Comparison of ENCODE assay signal across 8 cellular contexts in the genomic region with DNA sequence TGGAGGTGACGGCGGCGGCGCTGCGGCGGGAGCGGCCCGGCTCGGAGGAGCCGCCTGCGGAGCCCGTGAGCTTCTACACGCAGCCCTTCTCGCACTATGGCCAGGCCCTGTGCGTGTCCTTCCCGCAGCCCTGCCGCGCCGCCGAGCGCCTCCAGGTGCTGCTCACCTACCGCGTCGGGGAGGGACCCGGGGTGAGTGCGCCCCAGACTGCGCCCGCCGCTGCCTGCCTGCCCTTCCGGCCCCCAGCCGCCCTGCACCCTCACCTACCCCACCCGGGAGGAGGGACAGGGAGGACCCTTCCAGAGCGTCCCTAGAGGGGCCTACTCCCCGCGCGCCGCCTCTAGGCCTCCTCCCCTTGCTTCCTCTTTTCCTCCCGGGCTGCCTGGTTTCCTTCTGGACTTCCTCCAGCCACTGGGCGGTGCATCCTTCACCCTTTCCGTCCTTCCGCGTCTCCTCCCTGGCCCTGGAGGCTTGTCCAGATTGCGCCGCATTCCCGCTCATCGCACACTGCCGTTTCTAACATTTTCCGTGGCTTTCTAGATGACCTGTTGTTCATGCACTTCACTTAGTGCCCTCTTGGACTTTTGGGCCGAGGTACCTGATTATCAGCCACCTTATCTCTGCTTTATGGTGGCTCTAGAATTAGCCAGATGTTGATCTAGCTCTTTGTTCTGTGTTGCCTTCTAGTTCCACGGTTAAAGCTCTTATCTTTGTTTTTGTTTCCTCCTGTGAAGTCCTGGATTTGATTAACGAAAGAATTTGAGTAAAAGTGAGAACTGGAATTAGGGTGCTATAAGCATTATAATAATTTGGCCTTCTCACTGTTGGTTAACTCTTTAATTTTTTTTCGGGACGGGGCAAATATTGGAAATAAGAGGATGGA. TPM values are rescaled to one million over a fixed set of nuclear protein-coding genes. Genes with fewer than 3 reads are reported as not detected.
DNase-seq lines count a peak whose midpoint lies in the region; ATAC-seq, FAIRE-seq and TF ChIP-seq lines count a peak whose summit lies in the region.

No MANE protein-coding gene starts in this region.

- ATAC-seq in GM18505 (IDR thresholded peaks at IDR 0.05; ENCODE audit: unreplicated experiment): peak; percentile 58
- ATAC-seq in HG02973 (IDR thresholded peaks at IDR 0.05; ENCODE audit: unreplicated experiment): peak; percentile 57
- peak; percentile 76 for ATAC-seq in activated B cell treated with CpG ODN at 0.5 μM for 24 hours (ENCODE audit: low read depth)
- peak; percentile 81 for ATAC-seq in central memory CD8-positive, alpha-beta T cell (replicated peaks; ENCODE audit: extremely low read depth, poor library complexity, severe bottlenecking)

- H3K27ac Mint-ChIP-seq in activated B cell treated with CpG ODN at 0.5 μM for 24 hours: peak overlapping the region; percentile 81
- peak overlapping the region; percentile 92 for H3K27ac Mint-ChIP-seq in central memory CD8-positive, alpha-beta T cell (ENCODE audit: low read depth)

- POLR2A ChIA-PET in activated B cell treated with CpG ODN at 0.5 μM for 24 hours (lab: Charles Lee): interaction anchor here (0.5 to 2.3 kb wide), 6 partner anchors 11 to 1044 kb away, joined by 3 to 16 read pairs (median 3); partner anchors contain the start of genes KLHL12 and TIMM17A

- no peak for FAIRE-seq in kidney (lab: Jason Lieb, UNC)

- H3K79me2 ChIP-seq in ACC112 (ENCODE audit: control insufficient read depth, insufficient read depth, low read length, unreplicated experiment): peaks cover 24% of the 10 kb centered on the region

- DNase-seq in NCI-H2171 treated with DMSO at 0.1 percent for 48 hours (lab: John Stamatoyannopoulos, UW) (peak; percentile 75), activated B cell treated with CpG ODN at 0.5 μM for 24 hours (peak; percentile 60), kidney (peak; percentile 91)
- DNase-seq in central memory CD8-positive, alpha-beta T cell (ENCODE audit: low spot score in 2 of 2): peak; percentile 30 to 39
- peak; percentile 69 for DNase-seq in stimulated activated CD4-positive, alpha-beta T cell treated with anti-CD3 and anti-CD28 coated beads, Interleukin-15, amount 100 ng/mL, for 24 hours

- peaks cover 10% of the 10 kb centered on the region for H3K4me1 ChIP-seq in ACC112 (ENCODE audit: control insufficient read depth, insufficient read depth, low read length, unreplicated experiment)
- peaks cover 0 to 14% of the 10 kb centered on the region in 2 donors for H3K4me1 ChIP-seq in kidney (ENCODE audit: control insufficient read depth in 1 of 2, insufficient read depth in 1 of 2, low read depth in 1 of 2, low read length in 2 of 2)

- H3K36me3 Mint-ChIP-seq in activated B cell treated with CpG ODN at 0.5 μM for 24 hours (ENCODE audit: low read depth): peaks cover 7% of the 10 kb centered on the region
- peaks cover 8% of the 10 kb centered on the region for H3K36me3 Mint-ChIP-seq in central memory CD8-positive, alpha-beta T cell (ENCODE audit: insufficient read depth)

- peak overlapping the region; percentile 99 for H2AFZ ChIP-seq in ACC112 (ENCODE audit: low read length, unreplicated experiment)

- H3K36me3 ChIP-seq in ACC112 (ENCODE audit: insufficient read depth, low read length): no peaks in the 10 kb centered on the region
- no peaks in the 10 kb centered on the region for H3K36me3 ChIP-seq in kidney (ENCODE audit: control insufficient read depth in 1 of 2, insufficient read depth in 2 of 2, low read length in 2 of 2)

- peak overlapping the region; percentile 90 for H3K4me3 Mint-ChIP-seq in activated B cell treated with CpG ODN at 0.5 μM for 24 hours
- peak overlapping the region; percentile 90 for H3K4me3 Mint-ChIP-seq in central memory CD8-positive, alpha-beta T cell

- no peaks in the 10 kb centered on the region for H3K9me3 Mint-ChIP-seq in activated B cell treated with CpG ODN at 0.5 μM for 24 hours
- H3K9me3 Mint-ChIP-seq in central memory CD8-positive, alpha-beta T cell: no peaks in the 10 kb centered on the region

- intact Hi-C loops in activated B cell treated with CpG ODN at 0.5 μM for 24 hours (cut with micrococcal nuclease): loop anchor here (1.0 kb wide), 1 partner anchor 28 kb away; the partner anchor contains the start of gene TIMM17A
- intact Hi-C loops in kidney (cut with DNase I): no loop called here

- TF ChIP-seq POLR2A in GM18505 (IDR thresholded peaks at IDR 0.05; ENCODE audit: borderline replicate concordance, extremely low read depth, insufficient read depth, insufficient read length): no peak

- H3K9ac ChIP-seq in kidney (ENCODE audit: low read length in 2 of 2): peak overlapping the region; percentile 14 to 85

- H3K27ac ChIP-seq in ACC112 (ENCODE audit: low read depth, low read length): peak overlapping the region; percentile 41; the same call in 1 of the 2 replicates
- peak overlapping the region; percentile 78 to 82 for H3K27ac ChIP-seq in kidney (ENCODE audit: low read depth in 2 of 2, low read length in 2 of 2)

- H3K9me3 ChIP-seq in kidney (ENCODE audit: control insufficient read depth in 1 of 2, low read length in 2 of 2): no peaks in the 10 kb centered on the region

- H3K4me3 ChIP-seq in ACC112 (ENCODE audit: low read depth, low read length): peak overlapping the region; percentile 98
- H3K4me3 ChIP-seq in kidney (ENCODE audit: low read length in 2 of 2): peak overlapping the region; percentile 82 to 90

- CTCF ChIA-PET in activated B cell treated with CpG ODN at 0.5 μM for 24 hours (lab: Charles Lee): interaction anchor here (1.4 kb wide), 1 partner anchor 9 kb away, joined by 3 read pairs; no protein-coding TSS in a partner anchor

- peaks cover 19% of the 10 kb centered on the region for H3K4me1 Mint-ChIP-seq in activated B cell treated with CpG ODN at 0.5 μM for 24 hours
- H3K4me1 Mint-ChIP-seq in central memory CD8-positive, alpha-beta T cell: peaks cover 24% of the 10 kb centered on the region

- TF ChIP-seq CTCF in activated B cell treated with CpG ODN at 0.5 μM for 24 hours (IDR thresholded peaks at IDR 0.05) (no peak), kidney (IDR thresholded peaks at IDR 0.05; ENCODE audit: borderline replicate concordance, extremely low read depth, insufficient read depth) (no peak)

- no peaks in the 10 kb centered on the region for H3K27me3 ChIP-seq in ACC112 (ENCODE audit: insufficient read depth, low read length)

- H3K27me3 Mint-ChIP-seq in activated B cell treated with CpG ODN at 0.5 μM for 24 hours: no peaks in the 10 kb centered on the region
- H3K27me3 Mint-ChIP-seq in central memory CD8-positive, alpha-beta T cell: no peaks in the 10 kb centered on the region

RNA-seq across cellular contexts. Expression of gene RNPEP, which starts 0.7 kb away (rescaled TPM):
- total RNA-seq in activated B cell treated with CpG ODN at 0.5 μM for 24 hours (37.3 and 38.3 TPM in 2 replicates), kidney (54.6 TPM)
- 48.7 TPM for polyA plus RNA-seq in kidney (ENCODE audit: insufficient read depth, low read depth, low replicate concordance)

RNA-seq across cellular contexts. Expression of gene ELF3, which starts 27.2 kb away (rescaled TPM):
- 4.8 and 6.2 TPM in 2 replicates for total RNA-seq in activated B cell treated with CpG ODN at 0.5 μM for 24 hours
- 400 TPM for total RNA-seq in kidney
- polyA plus RNA-seq in kidney (ENCODE audit: insufficient read depth, low read depth, low replicate concordance): 81.8 TPM

RNA-seq across cellular contexts. Expression of gene TIMM17A, which starts 27.9 kb away (rescaled TPM):
- total RNA-seq in activated B cell treated with CpG ODN at 0.5 μM for 24 hours (50.4 and 51.3 TPM in 2 replicates), kidney (40.8 TPM)
- polyA plus RNA-seq in kidney (ENCODE audit: insufficient read depth, low read depth, low replicate concordance): 73.2 TPM

RNA-seq across cellular contexts. Expression of gene LMOD1, which starts 36.8 kb away (rescaled TPM):
- total RNA-seq in activated B cell treated with CpG ODN at 0.5 μM for 24 hours (not detected in 2 replicates), kidney (33.3 TPM)
- polyA plus RNA-seq in kidney (ENCODE audit: insufficient read depth, low read depth, low replicate concordance): 9.5 TPM

Comparison
In these comparisons a context has a peak if more than half of its experiments do, and no peak if none do; other contexts are left out.
1. Peak in every context shown above with its lines: DNase-seq, ATAC-seq, H3K4me3 ChIP-seq and H3K27ac ChIP-seq.
2. DNase-seq: peak in every context shown above with its lines; median percentile 91 in kidney; 75 in NCI-H2171 treated with DMSO at 0.1 percent for 48 hours; 69 in stimulated activated CD4-positive, alpha-beta T cell treated with anti-CD3 and anti-CD28 coated beads, Interleukin-15, amount 100 ng/mL, for 24 hours; 60 in activated B cell treated with CpG ODN at 0.5 μM for 24 hours; 34 in central memory CD8-positive, alpha-beta T cell.
3. RNA of gene ELF3, which starts 27.2 kb away (total RNA-seq): 400 TPM in kidney (single experiment); 4.8 to 6.2 TPM in activated B cell treated with CpG ODN at 0.5 μM for 24 hours; every median in the first group is over 10 times any median in the second.